7 cellular contexts compared by ENCODE assay signal in genomic region chr19:42268704-42269517, GRCh38. TPM values are rescaled to one million over a fixed set of nuclear protein-coding genes. Genes with fewer than 3 reads are reported as not detected.
DNase-seq lines count a peak whose midpoint lies in the region; ATAC-seq, FAIRE-seq and TF ChIP-seq lines count a peak whose summit lies in the region.

TSS of gene CIC (plus strand) at chr19:42269252. CDS start at chr19:42271784, 2,532 bp downstream.

- BruUV-seq in K562 (replicated peaks; lab: Mats Ljungman, UMichigan): TSS peak; percentile 63

- POLR2A ChIA-PET in K562 (lab: Yijun Ruan, JAX): interaction anchor here (0.6 to 2.9 kb wide), 4 partner anchors 11 to 24 kb away, joined by 3 to 16 read pairs (median 4); no protein-coding TSS in a partner anchor

- no peaks in the 10 kb centered on the region for H3K9me1 ChIP-seq in K562 (ENCODE audit: control insufficient read depth, insufficient read depth, low read length)

- FAIRE-seq in TTC549 (lab: Jason Lieb, UNC) (peak; percentile 97), K562 (lab: Jason Lieb, UNC) (peak; percentile 100)

- H3K4me1 ChIP-seq in K562 (replicated peaks in 1 of 2; ENCODE audit: control insufficient read depth in 2 of 2, insufficient read depth in 2 of 2, low read length in 2 of 2): peaks cover 17 to 52% of the 10 kb centered on the region in 2 experiments

- no peaks in the 10 kb centered on the region for H3K9me3 ChIP-seq in K562 (replicated peaks; ENCODE audit: control insufficient read depth, insufficient read depth, low read depth, low read length)

- TF ChIP-seq EP300 in K562 (IDR thresholded peaks at IDR 0.05; ENCODE audit: low read length): no peak

- CTCF ChIA-PET in K562 (lab: Yijun Ruan, JAX; ENCODE audit: low intra/inter-chr PET ratio): no interaction called here

- H3K4me2 ChIP-seq in K562 (ENCODE audit: insufficient read depth, low read length): peak within 1 kb of the TSS; percentile 96

- peak within 1 kb of the TSS; percentile 54 for H3K4me3 ChIP-seq in K562

- peak within 1 kb of the TSS; percentile 98 for H3K27ac ChIP-seq in K562 (ENCODE audit: extremely low read depth, low read depth, low read length)

- in situ Hi-C loops in K562 (cut with MboI): no loop called here

- TF ChIP-seq CTCF in K562 (IDR thresholded peaks at IDR 0.05 in 2 of 3, conservative IDR thresholded peaks at IDR 0.05 in 1 of 3; ENCODE audit: insufficient read depth in 2 of 3, low read depth in 1 of 3, low read length in 3 of 3): no peak

- intact Hi-C loops in K562 (cut with micrococcal nuclease): loop anchor here (2.0 kb wide), 1 partner anchor 14 kb away; the partner anchor contains the start of gene ERF

- 0% methylated on average over 33 of the region's 53 CpGs for WGBS in K562 (ENCODE audit: insufficient coverage, low coverage, missing lambda C conversion rate)

- H3K79me2 ChIP-seq in K562 (ENCODE audit: control insufficient read depth, insufficient read depth, low read length): peaks cover 24% of the 10 kb centered on the region

- no peak for TF ChIP-seq POLR2A in K562 (conservative IDR thresholded peaks at IDR 0.05)

- no peaks in the 10 kb centered on the region for H3K27me3 ChIP-seq in K562 (ENCODE audit: control insufficient read depth in 2 of 2, insufficient read depth in 2 of 2, low read length in 2 of 2)

- no peaks in the 10 kb centered on the region for H4K20me1 ChIP-seq in K562 (replicated peaks; ENCODE audit: control insufficient read depth, insufficient read depth, low read length)

- ATAC-seq in GM18519 (IDR thresholded peaks at IDR 0.05; ENCODE audit: low FRiP score, unreplicated experiment) (peak; percentile 64), HG03066 (IDR thresholded peaks at IDR 0.05; ENCODE audit: low read depth, unreplicated experiment) (peak; percentile 80), K562 (peak; percentile 92)

- H3K36me3 ChIP-seq in K562 (ENCODE audit: control insufficient read depth, insufficient read depth, low read length): peaks cover 29% of the 10 kb centered on the region; the same call in 2 of the 3 replicates

- DNase-seq in NCI-H2107 treated with DMSO at 0.1 percent for 48 hours (lab: John Stamatoyannopoulos, UW; ENCODE audit: unreplicated experiment) (peak; percentile 100), K562 (ENCODE audit: extremely low read depth in 1 of 4, low spot score in 3 of 4) (peak; percentile 85 to 100 (median 92)), hippocampal formation (lab: John Stamatoyannopoulos, UW) (peak; percentile 100), retina (peak; percentile 100)

- peak within 1 kb of the TSS; percentile 98 to 99 for H3K9ac ChIP-seq in K562 (ENCODE audit: insufficient read depth in 1 of 2, low read depth in 2 of 2, low read length in 2 of 2)

- TF ChIP-seq RAD21 in K562 (CRISPR knock-in tag; conservative IDR thresholded peaks at IDR 0.05 in 1 of 2, IDR thresholded peaks at IDR 0.05 in 1 of 2): no peak

- H2AFZ ChIP-seq in K562 (ENCODE audit: low read depth, low read length): peak within 1 kb of the TSS; percentile 97

TF ChIP-seq in K562, 482 proteins besides CTCF, POLR2A, EP300 and RAD21 (continues in another document):
- peak; percentile 82 for TF ChIP-seq NFYB (IDR thresholded peaks at IDR 0.05; ENCODE audit: extremely low read depth, insufficient read length)
- no peak for TF ChIP-seq TAF15 (IDR thresholded peaks at IDR 0.05; ENCODE audit: low read depth, low read length)
- TF ChIP-seq BACH1 (tag; IDR thresholded peaks at IDR 0.05): no peak; the same call in 1 of the 2 replicates
- TF ChIP-seq PURB (CRISPR knock-in tag; IDR thresholded peaks at IDR 0.05; ENCODE audit: low read depth): no peak
- TF ChIP-seq ZNF592 (IDR thresholded peaks at IDR 0.05): peak; percentile 35
- TF ChIP-seq CUX1 (CRISPR knock-in tag; IDR thresholded peaks at IDR 0.05): no peak; the same call in 1 of the 2 replicates
- TF ChIP-seq KLF1 (tag; IDR thresholded peaks at IDR 0.05): no peak
- peak; percentile 97 for TF ChIP-seq HCFC1 (IDR thresholded peaks at IDR 0.05; ENCODE audit: low read depth, low read length)

RNA-seq across cellular contexts. Expression of gene CIC, which starts in this region (rescaled TPM):
- total RNA-seq in K562 (2011; cell fraction: chromatin; rRNA removed; ENCODE audit: low replicate concordance): 24.1 and 86.8 TPM in 2 replicates
- 64.6 and 65.9 TPM in 2 replicates for total RNA-seq in K562 (2011; cell fraction: nucleolus; rRNA removed)
- total RNA-seq in K562 (2011; cell fraction: nucleoplasm; rRNA removed): 39.3 and 41.3 TPM in 2 replicates
- total RNA-seq in K562 (2014; rRNA removed) (13.6 and 13.7 TPM in 2 replicates), K562 (2014; rRNA removed; fragmentation: Illumina TruSeq; extraction: Trizol) (1.5 and 2.2 TPM in 2 replicates), K562 (2015; rRNA removed; fragmentation: Illumina TruSeq; extraction: Trizol) (8.6 and 8.7 TPM in 2 replicates), K562 (2021) (37.6 and 44.7 TPM in 2 replicates)
- polyA plus RNA-seq in K562 (2011; rRNA removed) (3.0 and 5.8 TPM in 2 replicates), K562 (2014; fragmentation: Illumina TruSeq; extraction: Trizol) (12.0 and 21.5 TPM in 2 replicates), K562 (2014; fragmentation: Nextera tagmentation; extraction: Ambion mirVana) (under 1 TPM; 0.07 to 0.13 TPM), K562 (2014; rRNA removed) (18.9 and 19.9 TPM in 2 replicates)
- 4.3 and 10.0 TPM in 2 replicates for polyA plus RNA-seq in K562 (2011; cell fraction: cytosol; rRNA removed)
- polyA plus RNA-seq in K562 (2011; cell fraction: nucleus; rRNA removed): 37.3 and 64.7 TPM in 2 replicates
- polyA plus RNA-seq in K562 (2012): 24.4 and 27.9 TPM in 2 replicates
- polyA minus RNA-seq in K562 (2011; rRNA and poly(A)+ RNA removed): 1.8 and 2.4 TPM in 2 replicates
- 12.8 and 21.3 TPM in 2 replicates for polyA minus RNA-seq in K562 (2011; cell fraction: cytosol; rRNA and poly(A)+ RNA removed)
- polyA minus RNA-seq in K562 (2011; cell fraction: nucleus; rRNA and poly(A)+ RNA removed): 14.4 and 16.6 TPM in 2 replicates

Comparison
In these comparisons a context has a peak if more than half of its experiments do, and no peak if none do; other contexts are left out.
1. Peak in every context shown above with its lines: DNase-seq, ATAC-seq, H3K4me3 ChIP-seq and H3K27ac ChIP-seq.